Comparison of ENCODE assay signal across 1 cellular context in genomic region chr6:90000864-90001731, GRCh38.
TF ChIP-seq lines count a peak whose summit lies in the region.

No MANE protein-coding gene starts in this region.

TF ChIP-seq in WTC11, 78 proteins besides CTCF, POLR2A, EP300 and RAD21 (continued from another document):
- TF ChIP-seq AR (CRISPR knock-in tag; IDR thresholded peaks at IDR 0.05): no peak
